17 cellular contexts compared by ENCODE assay signal in the genomic region with DNA sequence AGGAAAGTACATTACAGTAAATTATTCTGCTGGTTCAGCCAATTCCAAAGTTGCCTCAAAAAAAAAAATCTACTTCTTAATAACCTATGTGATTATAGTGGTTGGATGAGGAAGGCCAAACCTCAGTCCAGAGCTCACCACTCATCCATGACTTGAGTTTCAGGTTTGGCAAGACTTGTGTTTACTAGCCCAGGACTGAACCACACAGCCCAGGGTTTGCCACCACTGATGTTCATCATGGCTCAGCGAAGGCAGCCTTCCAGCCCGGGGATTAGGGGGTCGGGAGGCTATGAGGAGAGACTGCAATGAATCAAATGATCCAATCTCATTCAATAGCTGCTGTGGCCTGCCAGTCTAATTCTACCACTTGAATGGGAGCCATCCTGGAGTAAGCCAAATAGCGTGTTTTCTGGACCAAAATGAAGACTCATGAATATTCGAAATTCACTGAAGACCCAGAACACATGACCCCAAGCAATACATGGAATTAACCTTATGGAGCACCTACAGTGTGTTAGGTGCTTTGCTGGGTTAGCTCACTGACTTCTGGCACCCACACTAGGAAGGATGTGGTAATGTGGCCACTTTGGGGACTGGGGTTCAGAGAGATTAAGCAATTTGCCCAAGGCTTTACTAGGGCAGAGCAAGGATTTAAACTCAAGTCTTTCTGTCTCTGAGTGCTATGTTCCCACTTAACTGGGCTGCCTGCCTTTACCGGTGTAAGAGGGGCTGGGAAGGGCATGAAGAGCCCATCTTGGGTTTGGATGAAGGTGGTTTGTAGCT.
DNase-seq lines count a peak whose midpoint lies in the region; ATAC-seq and TF ChIP-seq lines count a peak whose summit lies in the region.
"Had no signal": no experiment of that assay in that cellular context is flagged by ENCODE, and none has a peak within 500 bp of the region (broad histone marks: within the 10 kb centered on the region; RNA-seq: fewer than 3 reads in every experiment).

No MANE protein-coding gene starts in this region.

- H3K27me3 ChIP-seq in CD4-positive, CD25-positive, alpha-beta regulatory T cell (ENCODE audit: control insufficient read depth, insufficient read depth, low read length): no peaks in the 10 kb centered on the region
- no peaks in the 10 kb centered on the region for H3K27me3 ChIP-seq in DND-41 (ENCODE audit: insufficient read depth, low read length, poor library complexity)
- no peaks in the 10 kb centered on the region for H3K27me3 ChIP-seq in MM.1S (replicated peaks; ENCODE audit: insufficient read depth, low read length)
- H3K27me3 ChIP-seq in gastroesophageal sphincter: no peaks in the 10 kb centered on the region
- H3K27me3 ChIP-seq: SJSA1 had no signal

- H3K36me3 ChIP-seq in CD4-positive, CD25-positive, alpha-beta regulatory T cell (ENCODE audit: control insufficient read depth, insufficient read depth, low read length): no peaks in the 10 kb centered on the region
- H3K36me3 ChIP-seq in DND-41 (ENCODE audit: insufficient read depth, low read length): no peaks in the 10 kb centered on the region
- H3K36me3 ChIP-seq in MM.1S (replicated peaks; ENCODE audit: insufficient read depth, low read length): no peaks in the 10 kb centered on the region
- H3K36me3 ChIP-seq in gastroesophageal sphincter: no peaks in the 10 kb centered on the region
- H3K36me3 ChIP-seq: heart right ventricle, SJSA1 had no signal

- peaks cover 0 to 3% (median 0%) of the 10 kb centered on the region in 7 donors for H3K9me3 Mint-ChIP-seq in CD4-positive, CD25-positive, alpha-beta regulatory T cell
- H3K9me3 Mint-ChIP-seq in T-helper 2 cell treated with Interferon-gamma antibody and Interleukin-4, amounts not matched to agents 5 μg/mL and 100 μg/mL, for 36 hours: no peaks in the 10 kb centered on the region
- peaks cover 0 to 5% (median 0%) of the 10 kb centered on the region in 6 donors for H3K9me3 Mint-ChIP-seq in immature natural killer cell
- H3K9me3 Mint-ChIP-seq: activated B cell treated with CpG ODN at 0.5 μM for 24 hours; HFFc6; stimulated activated naive CD8-positive, alpha-beta T cell treated with anti-CD3 and anti-CD28 coated beads, Interleukin-15, Interleukin-2, amounts not matched to agents 100 ng/mL and 50 ng/mL, for 24 hours had no signal

- no peak for TF ChIP-seq POLR2A in gastroesophageal sphincter (IDR thresholded peaks at IDR 0.05)

- no peak overlapping the region for H3K27ac Mint-ChIP-seq in CD4-positive, CD25-positive, alpha-beta regulatory T cell
- no peak overlapping the region for H3K27ac Mint-ChIP-seq in T-helper 2 cell treated with Interferon-gamma antibody and Interleukin-4, amounts not matched to agents 5 μg/mL and 100 μg/mL, for 36 hours
- no peak overlapping the region for H3K27ac Mint-ChIP-seq in immature natural killer cell
- H3K27ac Mint-ChIP-seq: activated B cell treated with CpG ODN at 0.5 μM for 24 hours; HFFc6; memory B cell; stimulated activated naive CD8-positive, alpha-beta T cell treated with anti-CD3 and anti-CD28 coated beads, Interleukin-15, Interleukin-2, amounts not matched to agents 100 ng/mL and 50 ng/mL, for 24 hours had no signal

- H4K20me1 ChIP-seq in DND-41 (ENCODE audit: insufficient read depth, low read length) (no peaks in the 10 kb centered on the region), MM.1S (ENCODE audit: insufficient read depth, low read length) (no peaks in the 10 kb centered on the region)

- no peaks in the 10 kb centered on the region for H3K36me3 Mint-ChIP-seq in CD4-positive, CD25-positive, alpha-beta regulatory T cell
- no peaks in the 10 kb centered on the region for H3K36me3 Mint-ChIP-seq in T-helper 2 cell treated with Interferon-gamma antibody and Interleukin-4, amounts not matched to agents 5 μg/mL and 100 μg/mL, for 36 hours (ENCODE audit: low read depth)
- no peaks in the 10 kb centered on the region for H3K36me3 Mint-ChIP-seq in immature natural killer cell
- H3K36me3 Mint-ChIP-seq: memory B cell had no signal

- TF ChIP-seq CTCF in DND-41 (IDR thresholded peaks at IDR 0.05; ENCODE audit: borderline replicate concordance, extremely low read depth, low read length, poor library complexity, severe bottlenecking): no peak
- no peak for TF ChIP-seq CTCF in MM.1S (IDR thresholded peaks at IDR 0.05; ENCODE audit: low read length)
- TF ChIP-seq CTCF in gastroesophageal sphincter (IDR thresholded peaks at IDR 0.05): no peak

- H3K79me2 ChIP-seq in DND-41 (ENCODE audit: insufficient read depth, low read length): no peaks in the 10 kb centered on the region
- H3K79me2 ChIP-seq in MM.1S (ENCODE audit: low read length): no peaks in the 10 kb centered on the region

- H2AFZ ChIP-seq in DND-41 (ENCODE audit: low read depth, low read length) (no peak overlapping the region), MM.1S (ENCODE audit: low read length) (no peak overlapping the region)

- no peak overlapping the region for H3K27ac ChIP-seq in CD4-positive, CD25-positive, alpha-beta regulatory T cell (ENCODE audit: insufficient read depth, low read length, poor library complexity, severe bottlenecking)
- no peak overlapping the region for H3K27ac ChIP-seq in DND-41 (ENCODE audit: low read length)
- H3K27ac ChIP-seq in MM.1S (ENCODE audit: low read length): no peak overlapping the region
- H3K27ac ChIP-seq in gastroesophageal sphincter: no peak overlapping the region
- H3K27ac ChIP-seq: heart right ventricle, SJSA1 had no signal

- peaks cover 0 to 6% (median 1%) of the 10 kb centered on the region in 4 donors for H3K4me1 Mint-ChIP-seq in CD4-positive, CD25-positive, alpha-beta regulatory T cell
- peaks cover 21% of the 10 kb centered on the region for H3K4me1 Mint-ChIP-seq in T-helper 2 cell treated with Interferon-gamma antibody and Interleukin-4, amounts not matched to agents 5 μg/mL and 100 μg/mL, for 36 hours (ENCODE audit: low read depth)
- H3K4me1 Mint-ChIP-seq in immature natural killer cell: peaks cover 11 to 12% of the 10 kb centered on the region in 2 donors
- H3K4me1 Mint-ChIP-seq: activated B cell treated with CpG ODN at 0.5 μM for 24 hours, memory B cell had no signal

- no peak overlapping the region for H3K4me3 ChIP-seq in CD4-positive, CD25-positive, alpha-beta regulatory T cell (ENCODE audit: low read depth, low read length)
- H3K4me3 ChIP-seq in DND-41 (ENCODE audit: low read depth in 1 of 2, low read length in 2 of 2) (no peak overlapping the region), MM.1S (ENCODE audit: low read length) (no peak overlapping the region), gastroesophageal sphincter (no peak overlapping the region)
- H3K4me3 ChIP-seq: heart right ventricle, SJSA1 had no signal

- H3K9me3 ChIP-seq in CD4-positive, CD25-positive, alpha-beta regulatory T cell (ENCODE audit: control insufficient read depth in 2 of 2, low read length in 2 of 2): no peaks in the 10 kb centered on the region
- H3K9me3 ChIP-seq in DND-41 (ENCODE audit: insufficient read depth, low read length, severe bottlenecking) (no peaks in the 10 kb centered on the region), MM.1S (replicated peaks; ENCODE audit: insufficient read depth, low read length) (no peaks in the 10 kb centered on the region), gastroesophageal sphincter (no peaks in the 10 kb centered on the region)
- H3K9me3 ChIP-seq: SJSA1 had no signal

- ATAC-seq in CD4-positive, CD25-positive, alpha-beta regulatory T cell (ENCODE audit: low read depth in 2 of 2): no peak
- ATAC-seq in DND-41 (ENCODE audit: insufficient read depth, low read depth) (peak; percentile 75), gastroesophageal sphincter (no peak), HG03039 (IDR thresholded peaks at IDR 0.05; ENCODE audit: unreplicated experiment) (no peak)
- ATAC-seq: heart right ventricle had no signal

- H3K4me1 ChIP-seq in CD4-positive, CD25-positive, alpha-beta regulatory T cell (ENCODE audit: control insufficient read depth, insufficient read depth, low read length, poor library complexity, severe bottlenecking): peaks cover 6% of the 10 kb centered on the region
- H3K4me1 ChIP-seq in DND-41 (ENCODE audit: insufficient read depth, low read length) (no peaks in the 10 kb centered on the region), MM.1S (ENCODE audit: low read length) (no peaks in the 10 kb centered on the region), gastroesophageal sphincter (no peaks in the 10 kb centered on the region)
- H3K4me1 ChIP-seq: SJSA1 had no signal

- no peak overlapping the region for H3K4me3 Mint-ChIP-seq in CD4-positive, CD25-positive, alpha-beta regulatory T cell
- H3K4me3 Mint-ChIP-seq in T-helper 2 cell treated with Interferon-gamma antibody and Interleukin-4, amounts not matched to agents 5 μg/mL and 100 μg/mL, for 36 hours: no peak overlapping the region
- no peak overlapping the region for H3K4me3 Mint-ChIP-seq in immature natural killer cell
- H3K4me3 Mint-ChIP-seq: activated B cell treated with CpG ODN at 0.5 μM for 24 hours; HFFc6; memory B cell; stimulated activated naive CD8-positive, alpha-beta T cell treated with anti-CD3 and anti-CD28 coated beads, Interleukin-15, Interleukin-2, amounts not matched to agents 100 ng/mL and 50 ng/mL, for 24 hours had no signal

- H3K27me3 Mint-ChIP-seq in CD4-positive, CD25-positive, alpha-beta regulatory T cell: peaks cover 1% of the 10 kb centered on the region
- no peaks in the 10 kb centered on the region for H3K27me3 Mint-ChIP-seq in T-helper 2 cell treated with Interferon-gamma antibody and Interleukin-4, amounts not matched to agents 5 μg/mL and 100 μg/mL, for 36 hours (ENCODE audit: low read depth)
- peaks cover 4 to 7% (median 6%) of the 10 kb centered on the region in 3 donors for H3K27me3 Mint-ChIP-seq in immature natural killer cell (ENCODE audit: low read depth in 3 of 3)
- H3K27me3 Mint-ChIP-seq: activated B cell treated with CpG ODN at 0.5 μM for 24 hours; memory B cell; stimulated activated naive CD8-positive, alpha-beta T cell treated with anti-CD3 and anti-CD28 coated beads, Interleukin-15, Interleukin-2, amounts not matched to agents 100 ng/mL and 50 ng/mL, for 24 hours had no signal

- H3K4me2 ChIP-seq in DND-41 (ENCODE audit: insufficient read depth, low read length) (no peak overlapping the region), MM.1S (ENCODE audit: low read depth, low read length) (no peak overlapping the region)

- peak in 2 of 3 donors; percentile 7 to 27 for DNase-seq in CD4-positive, CD25-positive, alpha-beta regulatory T cell
- DNase-seq in DND-41 (peak; percentile 8), immature natural killer cell (peak; percentile 16 to 35 (median 16)), MM.1S (no peak)
- peak; percentile 21 for DNase-seq in T-helper 2 cell treated with Interferon-gamma antibody and Interleukin-4, amounts not matched to agents 5 μg/mL and 100 μg/mL, for 36 hours (ENCODE audit: low spot score)
- DNase-seq: activated B cell treated with CpG ODN at 0.5 μM for 24 hours; effector CD4-positive, alpha-beta T cell; heart right ventricle; HFFc6; IMR-90; NCI-H524 treated with DMSO at 0.1 percent for 48 hours; stimulated activated CD4-positive, alpha-beta T cell treated with anti-CD3 and anti-CD28 coated beads, Interleukin-2, amount 100 ng/mL, for 24 hours had no signal

- no peak overlapping the region for H3K9ac ChIP-seq in DND-41 (ENCODE audit: low read depth, low read length)
- no peak overlapping the region for H3K9ac ChIP-seq in MM.1S (ENCODE audit: low read length)

- 93 to 100% methylated on average over 1 to 3 of the region's 6 CpGs for WGBS in gastroesophageal sphincter (ENCODE audit: low coverage in 1 of 2), 2 donors

- no peaks in the 10 kb centered on the region for H3K9me2 ChIP-seq in MM.1S (replicated peaks; ENCODE audit: insufficient read depth, low read length)

- H3F3A ChIP-seq in MM.1S (ENCODE audit: insufficient read depth, low read length): no peaks in the 10 kb centered on the region

- no peak for TF ChIP-seq EP300 in gastroesophageal sphincter (IDR thresholded peaks at IDR 0.05)
